ENCODE assay signal across 8 cellular contexts in the genomic region with DNA sequence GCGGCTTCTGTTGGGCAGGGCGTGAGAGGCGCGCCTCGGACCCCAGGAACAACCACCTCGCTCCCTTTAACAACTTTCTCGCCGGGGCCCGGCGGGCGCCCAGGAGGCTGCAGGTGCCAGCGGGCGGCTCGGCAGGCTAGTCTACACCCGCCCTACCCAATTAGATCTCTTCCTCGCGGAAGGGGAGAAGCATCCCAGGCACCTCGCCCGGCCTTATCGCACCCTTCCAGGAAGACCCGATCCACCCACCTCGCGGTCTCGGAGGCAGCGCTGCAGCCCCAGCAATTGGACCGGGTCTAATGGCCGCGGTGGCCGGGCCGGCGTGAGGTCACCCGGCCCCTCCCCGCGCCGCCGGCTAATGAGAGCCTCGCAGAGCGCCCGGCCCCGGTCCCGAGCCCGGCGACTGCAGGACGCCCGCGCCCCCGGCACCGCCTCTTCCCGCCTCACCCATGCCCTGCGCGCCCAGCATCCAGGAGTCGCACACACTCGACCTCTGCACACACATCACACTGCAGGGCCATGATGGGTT. TPM values are rescaled to one million over a fixed set of nuclear protein-coding genes. Genes with fewer than 3 reads are reported as not detected.
DNase-seq lines count a peak whose midpoint lies in the region; ATAC-seq and TF ChIP-seq lines count a peak whose summit lies in the region.

A gene (minus strand): TSS at position 298 of the 529 bp plus-strand sequence. CDS start 419 bp downstream, outside the sequence.

- peak within 1 kb of the TSS; percentile 79 for H3K4me3 Mint-ChIP-seq in activated naive CD8-positive, alpha-beta T cell treated with anti-CD3 and anti-CD28 coated beads, Interleukin-2, amount 50 U/mL, for 24 hours

- POLR2A ChIA-PET in Panc1 (lab: Charles Lee) = no interaction called here

- H3K27me3 Mint-ChIP-seq in activated naive CD8-positive, alpha-beta T cell treated with anti-CD3 and anti-CD28 coated beads, Interleukin-2, amount 50 U/mL, for 24 hours = peaks cover 4% of the 10 kb centered on the region

- H3K27me3 ChIP-seq in H7 (ENCODE audit: control insufficient read depth, insufficient read depth, low read length) (no peaks in the 10 kb centered on the region; the same call in 1 of the 2 replicates), Panc1 (ENCODE audit: control insufficient read depth, insufficient read depth, low read length) (no peaks in the 10 kb centered on the region), neutrophil (peaks cover 66% of the 10 kb centered on the region)

- TF ChIP-seq CTCF in Panc1 (IDR thresholded peaks at IDR 0.05) (no peak), neutrophil (IDR thresholded peaks at IDR 0.05) (no peak)

- DNase-seq in COR-L47 (lab: John Stamatoyannopoulos, UW) (peak; percentile 32), H7 (peak; percentile 89), Panc1 (ENCODE audit: low read depth, low spot score) (no peak), Right ventricle myocardium superior (peak; percentile 93)
- peak; percentile 44 for DNase-seq in activated naive CD8-positive, alpha-beta T cell treated with anti-CD3 and anti-CD28 coated beads, Interleukin-2, amount 50 U/mL, for 24 hours

- H3K4me3 ChIP-seq in H7 (ENCODE audit: insufficient read depth, low read depth, low read length) (peak within 1 kb of the TSS; percentile 78), Panc1 (ENCODE audit: low read depth in 2 of 2, low read length in 2 of 2) (peak within 1 kb of the TSS; percentile 60 to 62), neutrophil (ENCODE audit: low read depth in 1 of 2, low read length in 1 of 2) (peak within 1 kb of the TSS; percentile 17 to 41)

- H3K9me3 ChIP-seq in Panc1 (ENCODE audit: control insufficient read depth, insufficient read depth, low read depth, low read length) (no peaks in the 10 kb centered on the region), neutrophil (no peaks in the 10 kb centered on the region)

- H3K27ac ChIP-seq in Panc1 (ENCODE audit: low read length) (peak within 1 kb of the TSS; percentile 45; the same call in 1 of the 2 replicates), neutrophil (no peak within 1 kb of the TSS)

- intact Hi-C loops in Panc1 (cut with micrococcal nuclease; ENCODE audit: unreplicated experiment) (no loop called here), Right ventricle myocardium superior (cut with DNase I) (no loop called here)

- no peaks in the 10 kb centered on the region for H3K36me3 Mint-ChIP-seq in activated naive CD8-positive, alpha-beta T cell treated with anti-CD3 and anti-CD28 coated beads, Interleukin-2, amount 50 U/mL, for 24 hours (ENCODE audit: low read depth)

- H3K4me1 Mint-ChIP-seq in activated naive CD8-positive, alpha-beta T cell treated with anti-CD3 and anti-CD28 coated beads, Interleukin-2, amount 50 U/mL, for 24 hours = peaks cover 27% of the 10 kb centered on the region

- H3K9me3 Mint-ChIP-seq in activated naive CD8-positive, alpha-beta T cell treated with anti-CD3 and anti-CD28 coated beads, Interleukin-2, amount 50 U/mL, for 24 hours = no peaks in the 10 kb centered on the region

- CTCF ChIA-PET in Panc1 (lab: Charles Lee) = no interaction called here

- H3K4me1 ChIP-seq in Panc1 (ENCODE audit: control insufficient read depth, insufficient read depth, low read length) = peaks cover 24% of the 10 kb centered on the region
- H3K4me1 ChIP-seq in neutrophil (ENCODE audit: control insufficient read depth in 1 of 2, insufficient read depth in 1 of 2, low read depth in 1 of 2, low read length in 1 of 2) = peaks cover 11 to 15% of the 10 kb centered on the region in 2 experiments

- ATAC-seq in Panc1 (peak; percentile 91), Right ventricle myocardium superior (ENCODE audit: poor library complexity) (peak; percentile 91), HG03095 (IDR thresholded peaks at IDR 0.05; ENCODE audit: unreplicated experiment) (no peak), HG03457 (IDR thresholded peaks at IDR 0.05; ENCODE audit: unreplicated experiment) (no peak)
- ATAC-seq in activated naive CD8-positive, alpha-beta T cell treated with anti-CD3 and anti-CD28 coated beads, Interleukin-2, amount 50 U/mL, for 24 hours = peak; percentile 74

- no TSS peak for BruUV-seq in Panc1 (replicated peaks; lab: Mats Ljungman, UMichigan)

- H3K36me3 ChIP-seq in H7 (replicated peaks; ENCODE audit: control insufficient read depth, insufficient read depth, low read length) (no peaks in the 10 kb centered on the region; the same call in 1 of the 2 replicates), Panc1 (ENCODE audit: control insufficient read depth, insufficient read depth, low read length) (no peaks in the 10 kb centered on the region), neutrophil (no peaks in the 10 kb centered on the region)

- in situ Hi-C loops in Panc1 (cut with HindIII; ENCODE audit: low pct_unique_long_range_greater_than_20kb, low sequenced_read_pairs) = no loop called here

- H3K27ac Mint-ChIP-seq in activated naive CD8-positive, alpha-beta T cell treated with anti-CD3 and anti-CD28 coated beads, Interleukin-2, amount 50 U/mL, for 24 hours = no peak within 1 kb of the TSS

RNA-seq across cellular contexts. Expression of the gene that starts here (rescaled TPM):
- total RNA-seq in H7 (2014; rRNA removed; shearing (Covaris generic)) = 81.5 and 117 TPM in 2 replicates
- 32.6 TPM for total RNA-seq in Panc1 (2021; ENCODE audit: unreplicated experiment)
- polyA plus RNA-seq in Panc1 (2012; ENCODE audit: insufficient read length) = 49.0 TPM
- 169 TPM for total RNA-seq in Right ventricle myocardium superior

Comparison
In these comparisons a context has a peak if more than half of its experiments do, and no peak if none do; other contexts are left out.
1. ATAC-seq: peak in Panc1 (single experiment), activated naive CD8-positive, alpha-beta T cell treated with anti-CD3 and anti-CD28 coated beads, Interleukin-2, amount 50 U/mL, for 24 hours (single experiment) and Right ventricle myocardium superior (single experiment); none in HG03095 (single experiment) and HG03457 (single experiment).
2. Peak in every context shown above with its lines, with median percentiles within 50 percentile points of each other: H3K4me3 ChIP-seq.